Comparison of ENCODE assay signal across 14 cellular contexts in genomic region chr1:2252423-2252822, GRCh38. TPM values are rescaled to one million over a fixed set of nuclear protein-coding genes. Genes with fewer than 3 reads are reported as not detected.
DNase-seq lines count a peak whose midpoint lies in the region; ATAC-seq and TF ChIP-seq lines count a peak whose summit lies in the region.
"Had no signal": no experiment of that assay in that cellular context is flagged by ENCODE, and none has a peak within 500 bp of the region (broad histone marks: within the 10 kb centered on the region; RNA-seq: fewer than 3 reads in every experiment).

No MANE protein-coding gene starts in this region.

- CTCF ChIA-PET in activated naive CD4-positive, alpha-beta T cell treated with anti-CD3 and anti-CD28 coated beads for 36 hours (lab: Charles Lee) = no interaction called here
- CTCF ChIA-PET in WTC11 (lab: Charles Lee) = interaction anchor here (1.2 kb wide), 1 partner anchor 15 kb away, joined by 3 read pairs; no protein-coding TSS in a partner anchor

- H3K4me3 Mint-ChIP-seq in activated naive CD4-positive, alpha-beta T cell treated with anti-CD3 and anti-CD28 coated beads for 36 hours = no peak overlapping the region
- H3K4me3 Mint-ChIP-seq in WTC11 = no peak overlapping the region
- peak overlapping the region; percentile 17 for H3K4me3 Mint-ChIP-seq in glutamatergic neuron (ENCODE audit: unreplicated experiment)
- no peak overlapping the region for H3K4me3 Mint-ChIP-seq in stimulated activated effector memory CD8-positive, alpha-beta T cell treated with anti-CD3 and anti-CD28 coated beads, Interleukin-12 subunit alpha, Interleukin-12 subunit beta, amount 100 ng/mL, for 72 hours

- H3K27ac Mint-ChIP-seq in activated naive CD4-positive, alpha-beta T cell treated with anti-CD3 and anti-CD28 coated beads for 36 hours = peak overlapping the region; percentile 83
- peak overlapping the region; percentile 94 for H3K27ac Mint-ChIP-seq in WTC11
- H3K27ac Mint-ChIP-seq in glutamatergic neuron (ENCODE audit: unreplicated experiment) = no peak overlapping the region
- H3K27ac Mint-ChIP-seq in stimulated activated effector memory CD8-positive, alpha-beta T cell treated with anti-CD3 and anti-CD28 coated beads, Interleukin-12 subunit alpha, Interleukin-12 subunit beta, amount 100 ng/mL, for 72 hours = peak overlapping the region; percentile 84

- POLR2A ChIA-PET in WTC11 (lab: Charles Lee) = interaction anchor here (1.0 kb wide), 1 partner anchor 55 kb away, joined by 3 read pairs; no protein-coding TSS in a partner anchor

- peaks cover 62% of the 10 kb centered on the region for H3K4me1 Mint-ChIP-seq in activated naive CD4-positive, alpha-beta T cell treated with anti-CD3 and anti-CD28 coated beads for 36 hours (ENCODE audit: low read depth)
- peaks cover 56% of the 10 kb centered on the region for H3K4me1 Mint-ChIP-seq in WTC11
- H3K4me1 Mint-ChIP-seq in glutamatergic neuron (ENCODE audit: low read depth, unreplicated experiment) = peaks cover 45% of the 10 kb centered on the region
- peaks cover 35% of the 10 kb centered on the region for H3K4me1 Mint-ChIP-seq in stimulated activated effector memory CD8-positive, alpha-beta T cell treated with anti-CD3 and anti-CD28 coated beads, Interleukin-12 subunit alpha, Interleukin-12 subunit beta, amount 100 ng/mL, for 72 hours

- TF ChIP-seq CTCF in WTC11 (IDR thresholded peaks at IDR 0.05) (no peak), glutamatergic neuron (IDR thresholded peaks at IDR 0.05; ENCODE audit: partially characterized antibody, unreplicated experiment) (no peak), GM13977 (IDR thresholded peaks at IDR 0.05; ENCODE audit: extremely low read depth, insufficient read depth, missing control alignments) (no peak)

- DNase-seq in activated naive CD4-positive, alpha-beta T cell treated with anti-CD3 and anti-CD28 coated beads for 36 hours = no peak
- no peak for DNase-seq in activated naive CD4-positive, alpha-beta T cell treated with Interleukin-2 at 50 U/mL for 16 hours
- DNase-seq in WTC11 (ENCODE audit: low spot score) (no peak), glutamatergic neuron (peak; percentile 6), GM13977 (ENCODE audit: low spot score) (no peak), COLO668 (lab: John Stamatoyannopoulos, UW; ENCODE audit: unreplicated experiment) (no peak)
- no peak for DNase-seq in stimulated activated effector memory CD8-positive, alpha-beta T cell treated with anti-CD3 and anti-CD28 coated beads, Interleukin-12 subunit alpha, Interleukin-12 subunit beta, amount 100 ng/mL, for 72 hours (ENCODE audit: low spot score in 2 of 2)
- DNase-seq: activated CD4-positive, alpha-beta T cell treated with anti-CD3 and anti-CD28 coated beads for 4 hours; erythroblast; NCI-H187; NCI-H510A; stimulated activated CD4-positive, alpha-beta T cell treated with anti-CD3 and anti-CD28 coated beads, Interleukin-2, amount 100 ng/mL, for 24 hours had no signal

- H3K36me3 Mint-ChIP-seq in activated naive CD4-positive, alpha-beta T cell treated with anti-CD3 and anti-CD28 coated beads for 36 hours (ENCODE audit: low read depth) = peaks cover 25% of the 10 kb centered on the region
- peaks cover 11% of the 10 kb centered on the region for H3K36me3 Mint-ChIP-seq in WTC11
- no peaks in the 10 kb centered on the region for H3K36me3 Mint-ChIP-seq in glutamatergic neuron (ENCODE audit: unreplicated experiment)
- peaks cover 7% of the 10 kb centered on the region for H3K36me3 Mint-ChIP-seq in stimulated activated effector memory CD8-positive, alpha-beta T cell treated with anti-CD3 and anti-CD28 coated beads, Interleukin-12 subunit alpha, Interleukin-12 subunit beta, amount 100 ng/mL, for 72 hours

- ATAC-seq in WTC11 (no peak), GM21381 (IDR thresholded peaks at IDR 0.05; ENCODE audit: unreplicated experiment) (no peak)
- no peak for ATAC-seq in stimulated activated effector memory CD8-positive, alpha-beta T cell treated with anti-CD3 and anti-CD28 coated beads, Interleukin-12 subunit alpha, Interleukin-12 subunit beta, amount 100 ng/mL, for 72 hours
- ATAC-seq: SK-N-SH treated with all-trans-retinoic acid at 6 μM for 48 hours had no signal

- no peaks in the 10 kb centered on the region for H3K27me3 Mint-ChIP-seq in activated naive CD4-positive, alpha-beta T cell treated with anti-CD3 and anti-CD28 coated beads for 36 hours (ENCODE audit: low read depth)
- H3K27me3 Mint-ChIP-seq in WTC11 (ENCODE audit: low read depth) (no peaks in the 10 kb centered on the region), glutamatergic neuron (ENCODE audit: unreplicated experiment) (peaks cover 15% of the 10 kb centered on the region)

- peaks cover 5% of the 10 kb centered on the region for H3K9me3 Mint-ChIP-seq in activated naive CD4-positive, alpha-beta T cell treated with anti-CD3 and anti-CD28 coated beads for 36 hours
- H3K9me3 Mint-ChIP-seq in WTC11 = peaks cover 4% of the 10 kb centered on the region
- H3K9me3 Mint-ChIP-seq in glutamatergic neuron (ENCODE audit: unreplicated experiment) = peaks cover 13% of the 10 kb centered on the region
- H3K9me3 Mint-ChIP-seq in stimulated activated effector memory CD8-positive, alpha-beta T cell treated with anti-CD3 and anti-CD28 coated beads, Interleukin-12 subunit alpha, Interleukin-12 subunit beta, amount 100 ng/mL, for 72 hours = no peaks in the 10 kb centered on the region

- in situ Hi-C loops in GM13977 (cut with MboI; ENCODE audit: low pct_unique_long_range_greater_than_20kb, low sequenced_read_pairs, unreplicated experiment) = no loop called here

- intact Hi-C loops in activated naive CD4-positive, alpha-beta T cell treated with anti-CD3 and anti-CD28 coated beads for 36 hours (cut with micrococcal nuclease) = no loop called here

TF ChIP-seq in WTC11, 78 proteins besides CTCF, POLR2A, EP300 and RAD21 (continues in another document):
- TF ChIP-seq ZNF396 (CRISPR knock-in tag; IDR thresholded peaks at IDR 0.05; ENCODE audit: borderline replicate concordance) = no peak
- TF ChIP-seq, protein P1, sequence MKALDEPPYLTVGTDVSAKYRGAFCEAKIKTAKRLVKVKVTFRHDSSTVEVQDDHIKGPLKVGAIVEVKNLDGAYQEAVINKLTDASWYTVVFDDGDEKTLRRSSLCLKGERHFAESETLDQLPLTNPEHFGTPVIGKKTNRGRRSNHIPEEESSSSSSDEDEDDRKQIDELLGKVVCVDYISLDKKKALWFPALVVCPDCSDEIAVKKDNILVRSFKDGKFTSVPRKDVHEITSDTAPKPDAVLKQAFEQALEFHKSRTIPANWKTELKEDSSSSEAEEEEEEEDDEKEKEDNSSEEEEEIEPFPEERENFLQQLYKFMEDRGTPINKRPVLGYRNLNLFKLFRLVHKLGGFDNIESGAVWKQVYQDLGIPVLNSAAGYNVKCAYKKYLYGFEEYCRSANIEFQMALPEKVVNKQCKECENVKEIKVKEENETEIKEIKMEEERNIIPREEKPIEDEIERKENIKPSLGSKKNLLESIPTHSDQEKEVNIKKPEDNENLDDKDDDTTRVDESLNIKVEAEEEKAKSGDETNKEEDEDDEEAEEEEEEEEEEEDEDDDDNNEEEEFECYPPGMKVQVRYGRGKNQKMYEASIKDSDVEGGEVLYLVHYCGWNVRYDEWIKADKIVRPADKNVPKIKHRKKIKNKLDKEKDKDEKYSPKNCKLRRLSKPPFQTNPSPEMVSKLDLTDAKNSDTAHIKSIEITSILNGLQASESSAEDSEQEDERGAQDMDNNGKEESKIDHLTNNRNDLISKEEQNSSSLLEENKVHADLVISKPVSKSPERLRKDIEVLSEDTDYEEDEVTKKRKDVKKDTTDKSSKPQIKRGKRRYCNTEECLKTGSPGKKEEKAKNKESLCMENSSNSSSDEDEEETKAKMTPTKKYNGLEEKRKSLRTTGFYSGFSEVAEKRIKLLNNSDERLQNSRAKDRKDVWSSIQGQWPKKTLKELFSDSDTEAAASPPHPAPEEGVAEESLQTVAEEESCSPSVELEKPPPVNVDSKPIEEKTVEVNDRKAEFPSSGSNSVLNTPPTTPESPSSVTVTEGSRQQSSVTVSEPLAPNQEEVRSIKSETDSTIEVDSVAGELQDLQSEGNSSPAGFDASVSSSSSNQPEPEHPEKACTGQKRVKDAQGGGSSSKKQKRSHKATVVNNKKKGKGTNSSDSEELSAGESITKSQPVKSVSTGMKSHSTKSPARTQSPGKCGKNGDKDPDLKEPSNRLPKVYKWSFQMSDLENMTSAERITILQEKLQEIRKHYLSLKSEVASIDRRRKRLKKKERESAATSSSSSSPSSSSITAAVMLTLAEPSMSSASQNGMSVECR (CRISPR knock-in tag; IDR thresholded peaks at IDR 0.05; ENCODE audit: borderline replicate concordance) = no peak
- no peak for TF ChIP-seq HMGXB4 (CRISPR knock-in tag; IDR thresholded peaks at IDR 0.05)
- no peak for TF ChIP-seq KAT7 (CRISPR knock-in tag; IDR thresholded peaks at IDR 0.05; ENCODE audit: borderline replicate concordance)
- no peak for TF ChIP-seq ZNF232 (CRISPR knock-in tag; IDR thresholded peaks at IDR 0.05)
- TF ChIP-seq MLX (CRISPR knock-in tag; IDR thresholded peaks at IDR 0.05) = no peak

RNA-seq across cellular contexts. Expression of gene SKI, which starts 24.3 kb away (rescaled TPM):
- total RNA-seq in activated naive CD4-positive, alpha-beta T cell treated with anti-CD3 and anti-CD28 coated beads for 36 hours = 10 to 100 TPM; 25.5 to 26.3 TPM
- total RNA-seq in WTC11 (2021) = 75.5 to 88.6 TPM (median 75.6 TPM) in 3 replicates
- total RNA-seq in glutamatergic neuron (ENCODE audit: unreplicated experiment) = 143 TPM

RNA-seq across cellular contexts. Expression of gene FAAP20, which starts 57.9 kb away (rescaled TPM):
- 10 to 100 TPM; 48.2 to 54.4 TPM for total RNA-seq in activated naive CD4-positive, alpha-beta T cell treated with anti-CD3 and anti-CD28 coated beads for 36 hours
- total RNA-seq in WTC11 (2021) = 133 to 151 TPM (median 150 TPM) in 3 replicates
- 111 TPM for total RNA-seq in glutamatergic neuron (ENCODE audit: unreplicated experiment)
